In genomic region chr10:22091260-22091659, GRCh38 we compare ENCODE assay signal across 3 cellular contexts.
DNase-seq lines count a peak whose midpoint lies in the region; ATAC-seq, FAIRE-seq and TF ChIP-seq lines count a peak whose summit lies in the region.
"Not testable (repeated sequence)": the region's sequence is repeated elsewhere in the genome, so short reads cannot be mapped to it uniquely, and the experiment has no call there.

No MANE protein-coding gene starts in this region.

- not testable (repeated sequence) for H3K9ac ChIP-seq in K562 (ENCODE audit: insufficient read depth in 1 of 2, low read depth in 2 of 2, low read length in 2 of 2)

- H3K9me1 ChIP-seq in K562 (ENCODE audit: control insufficient read depth, insufficient read depth, low read length): not testable (repeated sequence)

- TF ChIP-seq CTCF in HEK293 (tag by site-specific recombination; IDR thresholded peaks at IDR 0.05); K562 (IDR thresholded peaks at IDR 0.05 in 2 of 3, conservative IDR thresholded peaks at IDR 0.05 in 1 of 3; ENCODE audit: insufficient read depth in 2 of 3, low read depth in 1 of 3, low read length in 3 of 3); nephron progenitor cell (IDR thresholded peaks at IDR 0.05): not testable (repeated sequence)

- H3K27me3 ChIP-seq in K562 (ENCODE audit: control insufficient read depth in 2 of 2, insufficient read depth in 2 of 2, low read length in 2 of 2): not testable (repeated sequence)

- H2AFZ ChIP-seq in K562 (ENCODE audit: low read depth, low read length): not testable (repeated sequence)

- not testable (repeated sequence) for TF ChIP-seq POLR2A in K562 (conservative IDR thresholded peaks at IDR 0.05)

- FAIRE-seq in K562 (lab: Jason Lieb, UNC): not testable (repeated sequence)

- not testable (repeated sequence) for H3K27ac ChIP-seq in HEK293 (ENCODE audit: extremely low read depth, low read depth, low read length); K562 (ENCODE audit: extremely low read depth, low read depth, low read length)

- not testable (repeated sequence) for ATAC-seq in K562

- H3K27me3 Mint-ChIP-seq in nephron progenitor cell (ENCODE audit: low read depth, poor library complexity): not testable (repeated sequence)

- not testable (repeated sequence) for TF ChIP-seq RAD21 in K562 (CRISPR knock-in tag; conservative IDR thresholded peaks at IDR 0.05 in 1 of 2, IDR thresholded peaks at IDR 0.05 in 1 of 2)

- H3K9me3 Mint-ChIP-seq in nephron progenitor cell: peaks cover 43% of the 10 kb centered on the region

- not testable (repeated sequence) for TF ChIP-seq EP300 in K562 (IDR thresholded peaks at IDR 0.05; ENCODE audit: low read length)

- not testable (repeated sequence) for H3K79me2 ChIP-seq in K562 (ENCODE audit: control insufficient read depth, insufficient read depth, low read length)

- BruUV-seq in K562 (replicated peaks; lab: Mats Ljungman, UMichigan): not testable (repeated sequence)

- peak overlapping the region; percentile 31 for H3K27ac Mint-ChIP-seq in nephron progenitor cell

- not testable (repeated sequence) for H4K20me1 ChIP-seq in K562 (replicated peaks; ENCODE audit: control insufficient read depth, insufficient read depth, low read length)

- intact Hi-C loops in K562 (cut with micrococcal nuclease): not testable (repeated sequence)

- CTCF ChIA-PET in HEK293 (lab: Yijun Ruan, JAX): interaction anchor here (0.8 kb wide), 1 partner anchor 18 kb away, joined by 3 read pairs; no protein-coding TSS in a partner anchor
- CTCF ChIA-PET in K562 (lab: Yijun Ruan, JAX; ENCODE audit: low intra/inter-chr PET ratio): not testable (repeated sequence)

- not testable (repeated sequence) for DNase-seq in K562 (ENCODE audit: extremely low read depth in 1 of 4, low spot score in 3 of 4); nephron progenitor cell

- not testable (repeated sequence) for H3K36me3 ChIP-seq in HEK293 (ENCODE audit: control insufficient read depth in 2 of 2, insufficient read depth in 1 of 2, low read length in 2 of 2); K562 (ENCODE audit: control insufficient read depth, insufficient read depth, low read length)

- POLR2A ChIA-PET in HEK293 (lab: Yijun Ruan, JAX): not testable (repeated sequence)
- POLR2A ChIA-PET in K562 (lab: Yijun Ruan, JAX): interaction anchor here (1.2 kb wide), 1 partner anchor 13 kb away, joined by 3 read pairs; no protein-coding TSS in a partner anchor

- in situ Hi-C loops in K562 (cut with MboI): not testable (repeated sequence)

- H3K4me3 ChIP-seq in HEK293 (ENCODE audit: low read depth, low read length); K562: not testable (repeated sequence)

- H3K4me2 ChIP-seq in K562 (ENCODE audit: insufficient read depth, low read length): not testable (repeated sequence)

- H3K4me1 Mint-ChIP-seq in nephron progenitor cell: peaks cover 16% of the 10 kb centered on the region

- H3K4me3 Mint-ChIP-seq in nephron progenitor cell: not testable (repeated sequence)

- not testable (repeated sequence) for H3K4me1 ChIP-seq in HEK293 (ENCODE audit: control insufficient read depth, insufficient read depth, low read length); K562 (replicated peaks in 1 of 2; ENCODE audit: control insufficient read depth in 2 of 2, insufficient read depth in 2 of 2, low read length in 2 of 2)

- 0% methylated on average over 1 of the region's 1 CpG for WGBS in K562 (ENCODE audit: insufficient coverage, low coverage, missing lambda C conversion rate)

- H3K9me3 ChIP-seq in HEK293 (ENCODE audit: control insufficient read depth, insufficient read depth, low read depth, low read length); K562 (replicated peaks; ENCODE audit: control insufficient read depth, insufficient read depth, low read depth, low read length): not testable (repeated sequence)

- H3K36me3 Mint-ChIP-seq in nephron progenitor cell (ENCODE audit: low read depth): not testable (repeated sequence)

TF ChIP-seq in HEK293, 187 proteins besides CTCF, POLR2A, EP300 and RAD21:
- TF ChIP-seq ZNF529 (tag by site-specific recombination; IDR thresholded peaks at IDR 0.05; ENCODE audit: insufficient replicate concordance) (peak; percentile 82), ZNF558 (tag by site-specific recombination; IDR thresholded peaks at IDR 0.05) (peak; percentile 42; the same call in 1 of the 2 replicates)

TF ChIP-seq in K562, 482 proteins besides CTCF, POLR2A, EP300 and RAD21:
- TF ChIP-seq ZNF507 (tag; conservative IDR thresholded peaks at IDR 0.05): peak; percentile 74
